18 cellular contexts compared by ENCODE assay signal in the genomic region with DNA sequence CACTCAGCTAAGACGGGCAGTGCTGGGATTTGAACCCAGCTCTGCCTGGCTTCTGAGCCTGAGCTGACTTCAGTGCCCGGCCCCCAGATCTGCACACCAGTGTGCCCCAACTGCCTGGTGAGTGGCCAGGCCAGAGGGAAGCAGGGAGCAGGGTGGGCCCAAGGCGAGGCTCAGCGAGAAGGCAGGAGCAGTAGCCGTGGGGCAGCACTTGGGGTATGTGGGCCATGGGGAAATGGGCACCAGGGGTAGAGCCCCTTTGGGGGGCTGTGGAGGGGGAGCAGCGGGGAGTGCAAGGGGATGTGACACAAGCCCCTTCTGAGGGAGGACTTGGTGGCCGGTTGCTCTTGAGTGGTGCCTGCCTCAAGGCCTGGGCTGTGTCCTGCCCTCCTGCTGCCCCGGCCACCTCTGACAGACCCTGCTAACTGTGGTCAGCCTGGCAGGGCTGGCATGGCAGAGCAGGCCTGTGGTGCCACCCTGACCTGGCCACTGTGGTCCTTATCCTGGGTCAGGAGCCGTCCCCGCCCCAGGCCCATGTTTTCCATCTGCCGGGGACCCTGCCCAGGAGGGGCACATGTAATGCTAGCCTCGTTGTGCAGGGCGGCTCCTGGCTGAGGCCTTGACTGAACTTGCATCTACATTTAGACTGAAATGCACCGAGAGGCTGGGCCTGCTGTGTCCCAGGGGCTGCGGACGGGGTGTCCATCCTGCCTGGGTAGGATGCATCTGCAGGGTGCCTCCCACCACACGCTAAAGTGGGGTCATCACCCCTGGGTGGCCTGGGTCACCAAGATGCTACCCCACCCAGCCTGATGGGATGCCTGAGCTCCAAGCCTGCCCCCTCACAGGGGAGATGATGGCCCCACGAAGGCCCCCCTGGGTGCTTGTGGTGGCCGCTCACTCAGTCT.
DNase-seq lines count a peak whose midpoint lies in the region; ATAC-seq, FAIRE-seq and TF ChIP-seq lines count a peak whose summit lies in the region.
"Had no signal": no experiment of that assay in that cellular context is flagged by ENCODE, and none has a peak within 500 bp of the region (broad histone marks: within the 10 kb centered on the region; RNA-seq: fewer than 3 reads in every experiment).

No MANE protein-coding gene starts in this region.

- 85% methylated on average over 19 of the region's 19 CpGs for WGBS in aorta, 2 donors

- H3K27ac ChIP-seq in left ventricle myocardium inferior (replicated peaks) (no peak overlapping the region), aorta (ENCODE audit: low read depth in 1 of 2, low read length in 2 of 2) (no peak overlapping the region)

- intact Hi-C loops in left cardiac atrium (cut with DNase I) (no loop called here), left ventricle myocardium inferior (cut with micrococcal nuclease) (no loop called here), mucosa of descending colon (cut with DNase I, micrococcal nuclease) (no loop called here), aorta (cut with DNase I) (no loop called here)

- FAIRE-seq in H54 (lab: Jason Lieb, UNC): no peak
- FAIRE-seq: GM12891 had no signal

- H3K9me3 ChIP-seq in left ventricle myocardium inferior (replicated peaks): peaks cover 24% of the 10 kb centered on the region
- peaks cover 7% of the 10 kb centered on the region for H3K9me3 ChIP-seq in mucosa of descending colon
- H3K9me3 ChIP-seq in aorta (ENCODE audit: control insufficient read depth, low read length): peaks cover 4% of the 10 kb centered on the region

- H3K36me3 ChIP-seq in left ventricle myocardium inferior (no peaks in the 10 kb centered on the region), mucosa of descending colon (ENCODE audit: low read depth) (no peaks in the 10 kb centered on the region), aorta (ENCODE audit: control insufficient read depth in 1 of 2, insufficient read depth in 2 of 2, low read length in 1 of 2) (no peaks in the 10 kb centered on the region)

- TF ChIP-seq CTCF in left ventricle myocardium inferior (IDR thresholded peaks at IDR 0.05; ENCODE audit: borderline replicate concordance): no peak
- no peak for TF ChIP-seq CTCF in mucosa of descending colon (IDR thresholded peaks at IDR 0.05)

- H3K27me3 Mint-ChIP-seq in activated T-helper 17 cell treated with anti-CD3 and anti-CD28 coated beads, Interleukin-2, amount 50 U/mL, for 72 hours: peaks cover 2% of the 10 kb centered on the region
- peaks cover under 1% of the 10 kb centered on the region for H3K27me3 Mint-ChIP-seq in T-helper 2 cell treated with Interferon-gamma antibody and Interleukin-4, amounts not matched to agents 5 μg/mL and 100 μg/mL, for 36 hours (ENCODE audit: low read depth)

- H3K4me1 ChIP-seq in left ventricle myocardium inferior: peaks cover 20% of the 10 kb centered on the region
- peaks cover 33% of the 10 kb centered on the region for H3K4me1 ChIP-seq in mucosa of descending colon (ENCODE audit: low read depth)
- no peaks in the 10 kb centered on the region for H3K4me1 ChIP-seq in aorta (ENCODE audit: control insufficient read depth in 1 of 2, insufficient read depth in 2 of 2, low read length in 2 of 2)

- peak overlapping the region; percentile 69 for H3K27ac Mint-ChIP-seq in activated T-helper 17 cell treated with anti-CD3 and anti-CD28 coated beads, Interleukin-2, amount 50 U/mL, for 72 hours
- H3K27ac Mint-ChIP-seq in T-helper 2 cell treated with Interferon-gamma antibody and Interleukin-4, amounts not matched to agents 5 μg/mL and 100 μg/mL, for 36 hours: no peak overlapping the region
- H3K27ac Mint-ChIP-seq: GM23338 had no signal

- TF ChIP-seq POLR2A in H54 (IDR thresholded peaks at IDR 0.05; ENCODE audit: low read depth, low read length): no peak

- H3K4me3 ChIP-seq in left ventricle myocardium inferior: no peak overlapping the region
- no peak overlapping the region for H3K4me3 ChIP-seq in mucosa of descending colon
- H3K4me3 ChIP-seq in aorta (ENCODE audit: low read length in 2 of 2): no peak overlapping the region
- H3K4me3 ChIP-seq: GM23338 had no signal

- H3K4me3 Mint-ChIP-seq in activated T-helper 17 cell treated with anti-CD3 and anti-CD28 coated beads, Interleukin-2, amount 50 U/mL, for 72 hours: no peak overlapping the region
- H3K4me3 Mint-ChIP-seq in T-helper 2 cell treated with Interferon-gamma antibody and Interleukin-4, amounts not matched to agents 5 μg/mL and 100 μg/mL, for 36 hours: no peak overlapping the region
- H3K4me3 Mint-ChIP-seq: CD14-positive monocyte, GM23338 had no signal

- peak; percentile 17 for DNase-seq in left cardiac atrium
- no peak for DNase-seq in left ventricle myocardium inferior
- peak in 2 of 3 donors; percentile 44 to 48 for DNase-seq in mucosa of descending colon
- DNase-seq in aorta: peak; percentile 33 to 51
- no peak for DNase-seq in T-helper 2 cell treated with Interferon-gamma antibody and Interleukin-4, amounts not matched to agents 5 μg/mL and 100 μg/mL, for 36 hours (ENCODE audit: low spot score)
- DNase-seq in H54 (ENCODE audit: insufficient read length, low spot score): no peak
- DNase-seq: DMS 273 treated with DMSO at 0.1 percent for 48 hours, GF-D8, KG1, NCI-H1436, NCI-H2029 treated with DMSO at 0.1 percent for 48 hours, NCI-H2171 treated with DMSO at 0.1 percent for 48 hours, NCI-H446 treated with DMSO at 0.1 percent for 48 hours, NCI-H748 treated with DMSO at 0.1 percent for 48 hours had no signal

- H3K9me3 Mint-ChIP-seq in activated T-helper 17 cell treated with anti-CD3 and anti-CD28 coated beads, Interleukin-2, amount 50 U/mL, for 72 hours: peaks cover 9% of the 10 kb centered on the region
- H3K9me3 Mint-ChIP-seq in T-helper 2 cell treated with Interferon-gamma antibody and Interleukin-4, amounts not matched to agents 5 μg/mL and 100 μg/mL, for 36 hours: peaks cover 15% of the 10 kb centered on the region

- no peaks in the 10 kb centered on the region for H3K36me3 Mint-ChIP-seq in activated T-helper 17 cell treated with anti-CD3 and anti-CD28 coated beads, Interleukin-2, amount 50 U/mL, for 72 hours (ENCODE audit: low read depth)
- peaks cover 3% of the 10 kb centered on the region for H3K36me3 Mint-ChIP-seq in T-helper 2 cell treated with Interferon-gamma antibody and Interleukin-4, amounts not matched to agents 5 μg/mL and 100 μg/mL, for 36 hours (ENCODE audit: low read depth)
- H3K36me3 Mint-ChIP-seq: CD14-positive monocyte had no signal

- peak in 1 of 2 donors; percentile 7 for ATAC-seq in left cardiac atrium
- no peak for ATAC-seq in activated T-helper 17 cell treated with anti-CD3 and anti-CD28 coated beads, Interleukin-2, amount 50 U/mL, for 72 hours (replicated peaks)
- peak; percentile 4 for ATAC-seq in mucosa of descending colon
- peak; percentile 19 for ATAC-seq in aorta (ENCODE audit: low FRiP score)
- ATAC-seq: GM23338 had no signal

- H3K27me3 ChIP-seq in left ventricle myocardium inferior (ENCODE audit: low read depth): peaks cover 8% of the 10 kb centered on the region
- H3K27me3 ChIP-seq in aorta (ENCODE audit: control insufficient read depth in 1 of 2, insufficient read depth in 2 of 2, low read length in 1 of 2): no peaks in the 10 kb centered on the region

- peaks cover 6% of the 10 kb centered on the region for H3K4me1 Mint-ChIP-seq in activated T-helper 17 cell treated with anti-CD3 and anti-CD28 coated beads, Interleukin-2, amount 50 U/mL, for 72 hours
- H3K4me1 Mint-ChIP-seq in T-helper 2 cell treated with Interferon-gamma antibody and Interleukin-4, amounts not matched to agents 5 μg/mL and 100 μg/mL, for 36 hours (ENCODE audit: low read depth): peaks cover 6% of the 10 kb centered on the region
- H3K4me1 Mint-ChIP-seq: CD14-positive monocyte had no signal

Comparison
In these comparisons a context has a peak if more than half of its experiments do, and no peak if none do; other contexts are left out.
1. DNase-seq: peak in left cardiac atrium (single experiment), mucosa of descending colon (2 of 3) and aorta (2 of 2); none in left ventricle myocardium inferior (single experiment), T-helper 2 cell treated with Interferon-gamma antibody and Interleukin-4, amounts not matched to agents 5 μg/mL and 100 μg/mL, for 36 hours (single experiment) and H54 (single experiment).